ENCODE assay signal across 9 cellular contexts in genomic region chr7:36048141-36048901, GRCh38.
DNase-seq lines count a peak whose midpoint lies in the region; ATAC-seq and TF ChIP-seq lines count a peak whose summit lies in the region.
"Had no signal": no experiment of that assay in that cellular context is flagged by ENCODE, and none has a peak within 500 bp of the region (broad histone marks: within the 10 kb centered on the region; RNA-seq: fewer than 3 reads in every experiment).

No MANE protein-coding gene starts in this region.

- no peaks in the 10 kb centered on the region for H3K27me3 ChIP-seq in AG04450 (ENCODE audit: control insufficient read depth, insufficient read depth, low read length)

- intact Hi-C loops in lower leg skin (cut with DNase I; ENCODE audit: low total_unique reads): no loop called here

- peak; percentile 69 for DNase-seq in AG04450 (ENCODE audit: low read depth, low spot score)
- peak; percentile 53 for DNase-seq in NB4 (ENCODE audit: low read depth)
- DNase-seq in lower leg skin (ENCODE audit: low spot score in 2 of 2): peak; percentile 66 to 81
- no peak for DNase-seq in activated T-cell treated with anti-CD3 and anti-CD28 coated beads, Interleukin-2, amount 50 U/mL, for 4 hours
- DNase-seq in NCI-H345 treated with DMSO at 0.1 percent for 48 hours (lab: John Stamatoyannopoulos, UW; ENCODE audit: unreplicated experiment): no peak
- no peak for DNase-seq in cerebellar nuclear complex (lab: John Stamatoyannopoulos, UW)
- DNase-seq: midbrain had no signal

- CTCF ChIA-PET in AG04450 (lab: Charles Lee): interaction anchor here (0.8 to 1.6 kb wide), 4 partner anchors 15 to 271 kb away, joined by 3 to 5 read pairs (median 4); no protein-coding TSS in a partner anchor

- H3K4me3 ChIP-seq in AG04450 (ENCODE audit: low read depth, low read length) (no peak overlapping the region), NB4 (ENCODE audit: low read depth, low read length) (no peak overlapping the region), lower leg skin (ENCODE audit: low read depth, poor library complexity, severe bottlenecking) (no peak overlapping the region)

- ATAC-seq in activated T-cell treated with anti-CD3 and anti-CD28 coated beads, Interleukin-2, amount 50 U/mL, for 4 hours: no peak
- ATAC-seq in HG03378 (IDR thresholded peaks at IDR 0.05; ENCODE audit: unreplicated experiment): no peak

- peak overlapping the region; percentile 25 to 80 (median 66) for H3K27ac Mint-ChIP-seq in brain

- H3K4me3 Mint-ChIP-seq in brain: peak overlapping the region in 2 of 5 experiments; percentile 5 to 17
- H3K4me3 Mint-ChIP-seq in activated T-cell treated with anti-CD3 and anti-CD28 coated beads, Interleukin-2, amount 50 U/mL, for 4 hours: no peak overlapping the region

- H3K36me3 Mint-ChIP-seq in brain: no peaks in the 10 kb centered on the region
- no peaks in the 10 kb centered on the region for H3K36me3 Mint-ChIP-seq in activated T-cell treated with anti-CD3 and anti-CD28 coated beads, Interleukin-2, amount 50 U/mL, for 4 hours (ENCODE audit: insufficient read depth)

- TF ChIP-seq POLR2A in NB4 (IDR thresholded peaks at IDR 0.05; ENCODE audit: extremely low read depth, insufficient read length): no peak
- TF ChIP-seq POLR2A in lower leg skin (IDR thresholded peaks at IDR 0.05): no peak

- POLR2A ChIA-PET in AG04450 (lab: Yijun Ruan, JAX): interaction anchor here (0.7 to 1.1 kb wide), 3 partner anchors 68 to 233 kb away, joined by 3 to 4 read pairs (median 3); no protein-coding TSS in a partner anchor

- WGBS in lower leg skin, 2 donors: 15 to 16% methylated on average over 5 of the region's 5 CpGs

- TF ChIP-seq CTCF in AG04450 (IDR thresholded peaks at IDR 0.05; ENCODE audit: low read depth, low read length): no peak
- no peak for TF ChIP-seq CTCF in NB4 (IDR thresholded peaks at IDR 0.05; ENCODE audit: low read depth, low read length)
- no peak for TF ChIP-seq CTCF in brain (conservative IDR thresholded peaks at IDR 0.05)
- no peak for TF ChIP-seq CTCF in lower leg skin (IDR thresholded peaks at IDR 0.05)

- H3K27ac ChIP-seq in AG04450 (ENCODE audit: low read depth, low read length): peak overlapping the region; percentile 40

- no peaks in the 10 kb centered on the region for H3K27me3 Mint-ChIP-seq in brain
- no peaks in the 10 kb centered on the region for H3K27me3 Mint-ChIP-seq in activated T-cell treated with anti-CD3 and anti-CD28 coated beads, Interleukin-2, amount 50 U/mL, for 4 hours (ENCODE audit: low read depth)

- peaks cover 56% of the 10 kb centered on the region for H3K4me1 Mint-ChIP-seq in brain
- H3K4me1 Mint-ChIP-seq in activated T-cell treated with anti-CD3 and anti-CD28 coated beads, Interleukin-2, amount 50 U/mL, for 4 hours (ENCODE audit: low read depth): no peaks in the 10 kb centered on the region

- peaks cover 0 to 5% (median 4%) of the 10 kb centered on the region in 5 experiments for H3K9me3 Mint-ChIP-seq in brain
- H3K9me3 Mint-ChIP-seq in activated T-cell treated with anti-CD3 and anti-CD28 coated beads, Interleukin-2, amount 50 U/mL, for 4 hours: no peaks in the 10 kb centered on the region

- H3K9me3 ChIP-seq in AG04450 (ENCODE audit: control insufficient read depth, insufficient read depth, low read length): no peaks in the 10 kb centered on the region

Comparison
In these comparisons a context has a peak if more than half of its experiments do, and no peak if none do; other contexts are left out.
1. DNase-seq: peak in AG04450 (single experiment), NB4 (single experiment) and lower leg skin (2 of 2); none in activated T-cell treated with anti-CD3 and anti-CD28 coated beads, Interleukin-2, amount 50 U/mL, for 4 hours (single experiment), NCI-H345 treated with DMSO at 0.1 percent for 48 hours (single experiment) and cerebellar nuclear complex (0 of 2).